In the genomic region with DNA sequence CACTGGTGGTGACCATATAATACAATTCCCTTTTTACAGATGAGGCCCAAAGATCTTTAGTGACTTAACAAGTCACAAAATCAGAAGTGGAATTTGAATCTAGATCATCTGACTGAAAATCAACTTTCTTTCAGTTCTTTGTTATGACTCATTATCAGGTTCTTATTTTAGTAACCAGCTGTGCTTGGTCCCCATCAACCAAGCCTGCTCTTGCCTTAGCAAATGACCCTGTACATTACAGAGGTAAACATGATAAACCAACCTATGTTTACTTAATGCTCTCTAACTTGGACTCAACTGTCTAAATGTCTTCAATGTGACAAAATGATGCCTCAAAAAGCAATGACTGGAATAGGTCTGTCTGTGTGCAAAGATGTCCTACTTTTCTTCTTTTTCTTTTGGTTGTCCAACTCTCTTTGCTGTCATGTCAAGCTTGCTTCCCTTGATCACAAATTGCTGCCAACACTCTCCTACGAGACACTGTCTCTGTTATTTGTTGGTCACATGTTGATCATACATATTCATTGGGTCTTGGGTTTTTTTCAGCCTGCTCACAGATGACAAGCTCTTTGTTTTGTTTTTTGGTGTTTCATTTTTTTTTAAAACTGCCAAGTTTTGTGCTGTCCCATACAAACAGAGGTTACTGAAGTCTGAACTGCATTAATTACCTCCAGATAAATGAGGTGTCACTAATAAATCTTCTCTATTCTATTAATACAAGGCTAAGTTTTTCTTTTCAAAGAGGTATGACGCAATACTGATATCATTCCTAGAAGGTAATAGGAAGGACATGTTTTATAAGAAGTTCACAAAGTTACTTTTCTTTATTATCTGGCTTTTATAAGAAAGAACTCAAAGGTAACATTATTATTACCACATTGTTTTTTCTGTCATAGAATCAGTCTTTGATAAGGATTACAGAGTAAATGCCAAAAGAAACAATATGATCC, we compare ENCODE assay signal across 10 cellular contexts.
A peak's percentile ranks its signal among the peaks of the same experiment; 100 is the strongest.
DNase-seq lines count a peak whose midpoint lies in the region; ATAC-seq, FAIRE-seq and TF ChIP-seq lines count a peak whose summit lies in the region.
"Had no signal": no experiment of that assay in that cellular context is flagged by ENCODE, and none has a peak within 500 bp of the region (broad histone marks: within the 10 kb centered on the region; RNA-seq: fewer than 3 reads in every experiment).

No MANE protein-coding gene starts in this region.

- H3K27me3 ChIP-seq in ovary: no peaks in the 10 kb centered on the region

- H3K9me3 ChIP-seq in ovary: peaks cover 0 to 10% of the 10 kb centered on the region in 2 donors

- H3K4me1 Mint-ChIP-seq in type B pancreatic cell (ENCODE audit: unreplicated experiment): no peaks in the 10 kb centered on the region

- H3K36me3 ChIP-seq in ovary: no peaks in the 10 kb centered on the region

- TF ChIP-seq POLR2A in GM12891 (IDR thresholded peaks at IDR 0.05; ENCODE audit: low read depth, low read length): no peak
- no peak for TF ChIP-seq POLR2A in ovary (IDR thresholded peaks at IDR 0.05)

- H3K36me3 Mint-ChIP-seq in type B pancreatic cell: peaks cover 26% of the 10 kb centered on the region

- peaks cover 15% of the 10 kb centered on the region for H3K9me3 Mint-ChIP-seq in type B pancreatic cell

- H3K27ac ChIP-seq in ovary: no peak overlapping the region

- no peaks in the 10 kb centered on the region for H3K4me1 ChIP-seq in ovary (ENCODE audit: insufficient read depth)

- ATAC-seq in GM19438 (IDR thresholded peaks at IDR 0.05; ENCODE audit: low read depth, unreplicated experiment): peak; percentile 89
- ATAC-seq in HG03045 (IDR thresholded peaks at IDR 0.05; ENCODE audit: unreplicated experiment): peak; percentile 94

- H3K27ac Mint-ChIP-seq in type B pancreatic cell: no peak overlapping the region

- no peaks in the 10 kb centered on the region for H3K27me3 Mint-ChIP-seq in type B pancreatic cell
- H3K27me3 Mint-ChIP-seq: CD8-positive, alpha-beta memory T cell had no signal

- DNase-seq in GM12891 (ENCODE audit: insufficient read length, low spot score): no peak
- DNase-seq in choroid plexus epithelial cell (ENCODE audit: low read depth): peak; percentile 53
- no peak for DNase-seq in NCI-H2196 (lab: John Stamatoyannopoulos, UW; ENCODE audit: unreplicated experiment)
- DNase-seq in type B pancreatic cell (ENCODE audit: extremely low spot score, unreplicated experiment): no peak
- no peak for DNase-seq in ovary
- no peak for DNase-seq in retina
- DNase-seq: activated CD4-positive, alpha-beta T cell treated with anti-CD3 and anti-CD28 coated beads, Interleukin-2, amount 50 U/mL, for 1 hour; CD8-positive, alpha-beta memory T cell had no signal

- no peak overlapping the region for H3K4me3 ChIP-seq in choroid plexus epithelial cell (ENCODE audit: low read depth, low read length)
- no peak overlapping the region for H3K4me3 ChIP-seq in ovary

- no peak overlapping the region for H3K4me3 Mint-ChIP-seq in type B pancreatic cell
- H3K4me3 Mint-ChIP-seq: CD8-positive, alpha-beta memory T cell had no signal

- intact Hi-C loops in ovary (cut with DNase I): no loop called here

- peak; percentile 76 for FAIRE-seq in GM12891 (lab: Jason Lieb, UNC)

- 92 to 97% (median 96%) methylated on average over 2 of the region's 2 CpGs for WGBS in ovary, 3 donors

- TF ChIP-seq CTCF in choroid plexus epithelial cell (conservative IDR thresholded peaks at IDR 0.05; ENCODE audit: low read depth, low read length): no peak
- TF ChIP-seq CTCF in type B pancreatic cell (conservative IDR thresholded peaks at IDR 0.05): no peak
- TF ChIP-seq CTCF in ovary (IDR thresholded peaks at IDR 0.05): no peak

- TF ChIP-seq EP300 in ovary (IDR thresholded peaks at IDR 0.05): no peak

TF ChIP-seq in GM12891, 5 proteins besides CTCF, POLR2A, EP300 and RAD21:
- TF ChIP-seq SPI1 (IDR thresholded peaks at IDR 0.05; ENCODE audit: low read depth, low read length): no peak
- peak; percentile 42; the same call in 1 of the 2 replicates for TF ChIP-seq POU2F2 (IDR thresholded peaks at IDR 0.05; ENCODE audit: low read depth, low read length)
- no peak for TF ChIP-seq PAX5 (IDR thresholded peaks at IDR 0.05; ENCODE audit: insufficient read depth, low read length, severe bottlenecking)
- TF ChIP-seq POLR2AphosphoS5 (IDR thresholded peaks at IDR 0.05; ENCODE audit: low read depth, low read length): peak; percentile 35; the same call in 1 of the 2 replicates
